In genomic region chr9:73470766-73471165, GRCh38 we compare ENCODE assay signal across 21 cellular contexts.
DNase-seq lines count a peak whose midpoint lies in the region; ATAC-seq, FAIRE-seq and TF ChIP-seq lines count a peak whose summit lies in the region.
"Had no signal": no experiment of that assay in that cellular context is flagged by ENCODE, and none has a peak within 500 bp of the region (broad histone marks: within the 10 kb centered on the region; RNA-seq: fewer than 3 reads in every experiment).

No MANE protein-coding gene starts in this region.

- no peak overlapping the region for H2BK15ac ChIP-seq in H1 (ENCODE audit: low read length)
- H2BK15ac ChIP-seq in neuronal stem cell (ENCODE audit: low read length) = no peak overlapping the region

- H3K14ac ChIP-seq in H1 (ENCODE audit: insufficient read length) (no peak overlapping the region), neuronal stem cell (ENCODE audit: low read length) (no peak overlapping the region)

- H2BK120ac ChIP-seq in H1 (replicated peaks; ENCODE audit: low read depth, low read length) (no peak overlapping the region), neuronal stem cell (ENCODE audit: low read depth, low read length) (no peak overlapping the region)

- no peak overlapping the region for H3K56ac ChIP-seq in H1 (replicated peaks; ENCODE audit: insufficient read length, low read depth, low read length)

- no peak overlapping the region for H3K9ac ChIP-seq in BLaER1 treated with 17β-estradiol and CSF1 and Interleukin-3, amounts not matched to agents 10 nM and 100 nM
- H3K9ac ChIP-seq in H1 (replicated peaks in 1 of 4; ENCODE audit: extremely low read depth in 1 of 4, low read depth in 3 of 4, low read length in 3 of 4) (no peak overlapping the region), neuronal stem cell (ENCODE audit: low read depth, low read length, poor library complexity) (no peak overlapping the region)

- H2AFZ ChIP-seq in GM23338 (0 out of 2 replicates have a peak overlapping the region, but pooled peaks have one; percentile 23), H1 (ENCODE audit: low read length) (no peak overlapping the region; the same call in 1 of the 2 replicates), neuronal stem cell (ENCODE audit: low read length) (peak overlapping the region; percentile 70)

- H3K4me1 Mint-ChIP-seq in GM23338 = no peaks in the 10 kb centered on the region
- H3K4me1 Mint-ChIP-seq: B cell, CD14-positive monocyte had no signal

- H3K79me1 ChIP-seq in H1 (ENCODE audit: low read depth, low read length) = no peaks in the 10 kb centered on the region
- H3K79me1 ChIP-seq in neuronal stem cell (ENCODE audit: low read depth, low read length) = no peaks in the 10 kb centered on the region

- no peak overlapping the region for H3K4me3 ChIP-seq in BLaER1 treated with 17β-estradiol and CSF1 and Interleukin-3, amounts not matched to agents 10 nM and 100 nM
- H3K4me3 ChIP-seq in GM23338 (no peak overlapping the region), H1 (ENCODE audit: extremely low read depth in 1 of 4, insufficient read depth in 2 of 4, low read depth in 3 of 4, low read length in 4 of 4) (no peak overlapping the region), neuronal stem cell (ENCODE audit: low read length in 2 of 2) (no peak overlapping the region)

- H2BK20ac ChIP-seq in H1 (ENCODE audit: low read length) = no peak overlapping the region

- H3K27me3 ChIP-seq in BLaER1 treated with 17β-estradiol and CSF1 and Interleukin-3, amounts not matched to agents 10 nM and 100 nM = no peaks in the 10 kb centered on the region
- H3K27me3 ChIP-seq in GM23338 (ENCODE audit: insufficient read depth) (no peaks in the 10 kb centered on the region), H1 (replicated peaks in 1 of 4; ENCODE audit: control insufficient read depth in 3 of 4, extremely low read depth in 1 of 4, insufficient read depth in 3 of 4, low read length in 3 of 4) (no peaks in the 10 kb centered on the region), neuronal stem cell (ENCODE audit: control insufficient read depth in 3 of 3, insufficient read depth in 3 of 3, low read depth in 1 of 3, low read length in 3 of 3) (no peaks in the 10 kb centered on the region)

- CTCF ChIA-PET in H1 (lab: Charles Lee; ENCODE audit: partially characterized antibody) (no interaction called here), RWPE1 (lab: Yijun Ruan, JAX) (no interaction called here)

- H4K20me1 ChIP-seq in BLaER1 treated with 17β-estradiol and CSF1 and Interleukin-3, amounts not matched to agents 10 nM and 100 nM = no peaks in the 10 kb centered on the region
- H4K20me1 ChIP-seq in GM23338 (replicated peaks; ENCODE audit: insufficient read depth) = no peaks in the 10 kb centered on the region
- no peaks in the 10 kb centered on the region for H4K20me1 ChIP-seq in H1 (replicated peaks in 1 of 2; ENCODE audit: control insufficient read depth in 1 of 2, insufficient read depth in 2 of 2, low read length in 2 of 2)

- no peaks in the 10 kb centered on the region for H3K36me3 ChIP-seq in BLaER1 treated with 17β-estradiol and CSF1 and Interleukin-3, amounts not matched to agents 10 nM and 100 nM
- no peaks in the 10 kb centered on the region for H3K36me3 ChIP-seq in GM23338 (ENCODE audit: insufficient read depth)
- no peaks in the 10 kb centered on the region for H3K36me3 ChIP-seq in H1 (ENCODE audit: control insufficient read depth in 2 of 4, insufficient read depth in 4 of 4, low read length in 3 of 4)
- H3K36me3 ChIP-seq in neuronal stem cell (replicated peaks in 1 of 2; ENCODE audit: control insufficient read depth in 2 of 2, insufficient read depth in 2 of 2, low read length in 2 of 2) = no peaks in the 10 kb centered on the region

- POLR2A ChIA-PET in H1 (lab: Charles Lee; ENCODE audit: partially characterized antibody) = interaction anchor here (0.6 kb wide), 1 partner anchor 1540 kb away, joined by 4 read pairs; no protein-coding TSS in a partner anchor
- POLR2A ChIA-PET in RWPE1 (lab: Yijun Ruan, JAX; ENCODE audit: low non-redundant PET) = no interaction called here

- H3K9me3 ChIP-seq in BLaER1 treated with 17β-estradiol and CSF1 and Interleukin-3, amounts not matched to agents 10 nM and 100 nM (replicated peaks in 1 of 11) = peaks cover 0 to 11% (median 3%) of the 10 kb centered on the region in 11 experiments; a peak in 6 of 22 replicates
- H3K9me3 ChIP-seq in H1 (ENCODE audit: insufficient read depth in 2 of 2, low read depth in 1 of 2, low read length in 1 of 2) (no peaks in the 10 kb centered on the region; a peak in 1 of 4 replicates), neuronal stem cell (replicated peaks in 1 of 2; ENCODE audit: control insufficient read depth in 2 of 2, insufficient read depth in 1 of 2, low read depth in 1 of 2, low read length in 2 of 2) (peaks cover 1 to 9% of the 10 kb centered on the region in 2 donors)

- no peaks in the 10 kb centered on the region for H3K23me2 ChIP-seq in H1 (ENCODE audit: low read depth, low read length)

- no peak overlapping the region for H4K5ac ChIP-seq in H1 (ENCODE audit: insufficient read length, low read depth, low read length)

- no peak for TF ChIP-seq CTCF in GM23338 (conservative IDR thresholded peaks at IDR 0.05; ENCODE audit: low read depth in 2 of 2)
- TF ChIP-seq CTCF in H1 (IDR thresholded peaks at IDR 0.05; ENCODE audit: control extremely low read depth in 1 of 3, insufficient read depth in 1 of 3, low read depth in 1 of 3, low read length in 3 of 3) = no peak
- TF ChIP-seq CTCF in RWPE1 (conservative IDR thresholded peaks at IDR 0.05; ENCODE audit: low read depth) = no peak

- TF ChIP-seq POLR2A in H1 (IDR thresholded peaks at IDR 0.05; ENCODE audit: control extremely low read depth in 1 of 2, low read depth in 2 of 2, low read length in 2 of 2) = no peak

- H3K9me2 ChIP-seq in GM23338 (ENCODE audit: insufficient read depth) = peaks cover 5% of the 10 kb centered on the region; the same call in 1 of the 2 replicates

- H3K79me2 ChIP-seq in GM23338 (replicated peaks; ENCODE audit: insufficient read depth) (no peaks in the 10 kb centered on the region), H1 (ENCODE audit: control insufficient read depth in 1 of 2, insufficient read depth in 2 of 2, low read length in 2 of 2) (no peaks in the 10 kb centered on the region)

- H3K18ac ChIP-seq in H1 (ENCODE audit: extremely low read depth, low read length) (no peak overlapping the region), neuronal stem cell (ENCODE audit: low read length) (no peak overlapping the region)

- no peak overlapping the region for H2AK5ac ChIP-seq in H1 (ENCODE audit: low read depth, low read length)
- H2AK5ac ChIP-seq in neuronal stem cell (ENCODE audit: low read depth, low read length) = no peak overlapping the region

- H2BK12ac ChIP-seq in H1 (ENCODE audit: low read depth, low read length) = no peak overlapping the region
- H2BK12ac ChIP-seq in neuronal stem cell (ENCODE audit: low read length) = no peak overlapping the region

- H2BK5ac ChIP-seq in H1 (ENCODE audit: low read depth, low read length) (no peak overlapping the region), neuronal stem cell (ENCODE audit: low read length) (no peak overlapping the region)

- no peaks in the 10 kb centered on the region for H3K36me3 Mint-ChIP-seq in GM23338 (ENCODE audit: low read depth)
- H3K36me3 Mint-ChIP-seq: CD14-positive monocyte; CD8-positive, alpha-beta T cell had no signal

- H3K23ac ChIP-seq in H1 (ENCODE audit: insufficient read length) = no peak overlapping the region
- no peak overlapping the region for H3K23ac ChIP-seq in neuronal stem cell (ENCODE audit: low read depth, low read length, poor library complexity)

- H3K27ac Mint-ChIP-seq in GM23338 = no peak overlapping the region
- H3K27ac Mint-ChIP-seq: B cell; CD14-positive monocyte; CD8-positive, alpha-beta T cell; HFFc6 had no signal

- peaks cover 3% of the 10 kb centered on the region; the same call in 1 of the 3 replicates for H3K9me3 Mint-ChIP-seq in GM23338
- H3K9me3 Mint-ChIP-seq: CD8-positive, alpha-beta T cell had no signal

- H4K91ac ChIP-seq in H1 (replicated peaks; ENCODE audit: insufficient read length, low read length) = no peak overlapping the region
- H4K91ac ChIP-seq in neuronal stem cell (ENCODE audit: low read depth, low read length, poor library complexity) = no peak overlapping the region

- H3K4me3 Mint-ChIP-seq in GM23338 = no peak overlapping the region
- H3K4me3 Mint-ChIP-seq: B cell; CD14-positive monocyte; CD8-positive, alpha-beta T cell; HFFc6 had no signal

- no peak for FAIRE-seq in H1 (lab: Jason Lieb, UNC)
- FAIRE-seq: A204.1, D721Med, GM18507, HepG2, HTR-8/SVneo had no signal

- H3K4ac ChIP-seq in H1 (replicated peaks; ENCODE audit: insufficient read length, low read depth, low read length) = no peak overlapping the region
- no peak overlapping the region for H3K4ac ChIP-seq in neuronal stem cell (ENCODE audit: low read length)

- H3K4me2 ChIP-seq in BLaER1 treated with 17β-estradiol and CSF1 and Interleukin-3, amounts not matched to agents 10 nM and 100 nM = peak overlapping the region in 8 of 11 experiments; percentile 1 to 39 (median 28); a peak in 9 of 22 replicates
- no peak overlapping the region for H3K4me2 ChIP-seq in GM23338
- H3K4me2 ChIP-seq in H1 (ENCODE audit: insufficient read depth in 1 of 2, low read depth in 2 of 2, low read length in 2 of 2) = no peak overlapping the region
- no peak overlapping the region for H3K4me2 ChIP-seq in neuronal stem cell (ENCODE audit: insufficient read depth, low read length, poor library complexity, severe bottlenecking)

- peaks cover 2% of the 10 kb centered on the region for H3K27me3 Mint-ChIP-seq in GM23338 (ENCODE audit: insufficient read depth, low read depth, poor library complexity)
- H3K27me3 Mint-ChIP-seq: B cell had no signal

- DNase-seq in GM23338 (ENCODE audit: low spot score) (no peak), H1 (ENCODE audit: low read depth in 1 of 2, low spot score in 2 of 2) (no peak), neuronal stem cell (ENCODE audit: low spot score) (no peak), RWPE1 (ENCODE audit: low spot score) (no peak), globus pallidus (ENCODE audit: low spot score) (no peak)
- no peak for DNase-seq in stimulated activated naive CD8-positive, alpha-beta T cell treated with anti-CD3 and anti-CD28 coated beads, Interleukin-15, Interleukin-2, amounts not matched to agents 100 U/mL and 50 U/mL, for 24 hours
- DNase-seq: CD8-positive, alpha-beta T cell; COR-L47; DMS153; GOT3; HCEC 1CT; HFFc6 had no signal

- H4K8ac ChIP-seq in H1 (ENCODE audit: extremely low read depth, insufficient read depth, low read length) = peak overlapping the region; percentile 53; the same call in 1 of the 2 replicates
- no peak overlapping the region for H4K8ac ChIP-seq in neuronal stem cell (ENCODE audit: low read depth, low read length)

- H3K27ac ChIP-seq in BLaER1 treated with 17β-estradiol and CSF1 and Interleukin-3, amounts not matched to agents 10 nM and 100 nM = no peak overlapping the region
- H3K27ac ChIP-seq in GM23338 (ENCODE audit: low read depth) (no peak overlapping the region), H1 (ENCODE audit: low read depth, low read length) (no peak overlapping the region), neuronal stem cell (replicated peaks; ENCODE audit: low read length) (no peak overlapping the region), RWPE1 (no peak overlapping the region)

- no peak for TF ChIP-seq EP300 in H1 (IDR thresholded peaks at IDR 0.05; ENCODE audit: borderline replicate concordance in 1 of 2, low read depth in 2 of 2, low read length in 2 of 2)

- H3K4me1 ChIP-seq in BLaER1 treated with 17β-estradiol and CSF1 and Interleukin-3, amounts not matched to agents 10 nM and 100 nM = peaks cover 0 to 11% (median 8%) of the 10 kb centered on the region in 10 experiments; a peak in 12 of 20 replicates
- H3K4me1 ChIP-seq in GM23338 (ENCODE audit: insufficient read depth) (no peaks in the 10 kb centered on the region), H1 (replicated peaks in 1 of 4; ENCODE audit: control insufficient read depth in 3 of 4, insufficient read depth in 4 of 4, low read length in 3 of 4) (no peaks in the 10 kb centered on the region), neuronal stem cell (ENCODE audit: control insufficient read depth in 2 of 2, insufficient read depth in 1 of 2, low read depth in 1 of 2, low read length in 2 of 2) (no peaks in the 10 kb centered on the region)

- WGBS in H1 (ENCODE audit: extremely low coverage in 1 of 2, insufficient coverage in 1 of 2, insufficient read length in 1 of 2, insufficient replicate concordance in 2 of 2, low coverage in 1 of 2, low lambda C conversion rate in 2 of 2, missing lambda C conversion rate in 1 of 2), 2 experiments = 85% methylated on average over 3 of the region's 3 CpGs; no CpG with 5 or more reads in 1 of the 2 experiments
- WGBS in neuronal stem cell (ENCODE audit: extremely low coverage in 2 of 2, insufficient read length in 2 of 2, insufficient replicate concordance in 1 of 2), 2 donors = no CpG with 5 or more reads among the region's 3 CpGs

- ATAC-seq in GM23338 (no peak), GM21528 (IDR thresholded peaks at IDR 0.05; ENCODE audit: low FRiP score, unreplicated experiment) (no peak)
- ATAC-seq in stimulated activated naive CD8-positive, alpha-beta T cell treated with anti-CD3 and anti-CD28 coated beads, Interleukin-15, Interleukin-2, amounts not matched to agents 100 U/mL and 50 U/mL, for 24 hours = no peak
- ATAC-seq: CD8-positive, alpha-beta T cell; HepG2 had no signal

- no peaks in the 10 kb centered on the region for H3F3A ChIP-seq in GM23338 (replicated peaks; ENCODE audit: low read depth)

- no peak for TF ChIP-seq RAD21 in H1 (IDR thresholded peaks at IDR 0.05 in 1 of 2, conservative IDR thresholded peaks at IDR 0.05 in 1 of 2; ENCODE audit: low read depth in 2 of 2, low read length in 2 of 2)

Comparison
In these comparisons a context has a peak if more than half of its experiments do, and no peak if none do; other contexts are left out.
1. H3K4me2 ChIP-seq: peak in BLaER1 treated with 17β-estradiol and CSF1 and Interleukin-3, amounts not matched to agents 10 nM and 100 nM (8 of 11); none in GM23338 (single experiment), H1 (0 of 2) and neuronal stem cell (single experiment).